25 cellular contexts compared by ENCODE assay signal in genomic region chr3:77539677-77540076, GRCh38.
"Had no signal": no experiment of that assay in that cellular context is flagged by ENCODE, and none has a peak within 500 bp of the region (broad histone marks: within the 10 kb centered on the region; RNA-seq: fewer than 3 reads in every experiment).

No MANE protein-coding gene starts in this region.

- H3K4me3 ChIP-seq: ascending aorta, Peyer's patch, SJSA1 had no signal

- DNase-seq: activated B cell treated with CpG ODN at 0.5 μM for 24 hours; activated CD4-positive, alpha-beta memory T cell treated with anti-CD3 and anti-CD28 coated beads for 36 hours; activated CD4-positive, alpha-beta T cell treated with anti-CD3 and anti-CD28 coated beads for 1 hour; activated CD4-positive, alpha-beta T cell treated with anti-CD3 and anti-CD28 coated beads, Interleukin-2, amount 10 ng/mL, durations not matched to agents 24 days and 14 days; activated CD8-positive, alpha-beta memory T cell treated with anti-CD3 and anti-CD28 coated beads for 24 hours; activated effector memory CD4-positive, alpha-beta T cell treated with anti-CD3 and anti-CD28 coated beads, Interleukin-2, amount 50 U/mL, for 16 hours; activated naive CD4-positive, alpha-beta T cell treated with Interleukin-2 at 50 U/mL for 16 hours; activated naive CD8-positive, alpha-beta T cell treated with anti-CD3 and anti-CD28 coated beads, Interleukin-2, amount 50 U/mL, for 24 hours; activated T-cell treated with anti-CD3 and anti-CD28 coated beads, Interleukin-2, amount 50 U/mL, for 4 hours; amniotic stem cell; Kasumi-1; NCI-H1105 treated with DMSO at 0.1 percent for 48 hours; NCI-H1694; NCI-H2029; NCI-H345; NCI-H510A; NCI-H526 treated with DMSO at 0.1 percent for 48 hours; Peyer's patch had no signal

- H3K9me3 Mint-ChIP-seq: activated CD4-positive, alpha-beta T cell treated with anti-CD3 and anti-CD28 coated beads, Interleukin-2, amount 10 ng/mL, durations not matched to agents 24 days and 14 days had no signal

- H3K4me1 ChIP-seq: ascending aorta, Peyer's patch, SJSA1 had no signal

- H3K4me3 Mint-ChIP-seq: activated B cell treated with CpG ODN at 0.5 μM for 24 hours; activated CD4-positive, alpha-beta memory T cell treated with anti-CD3 and anti-CD28 coated beads for 36 hours; activated CD4-positive, alpha-beta T cell treated with anti-CD3 and anti-CD28 coated beads, Interleukin-2, amount 10 ng/mL, durations not matched to agents 24 days and 14 days; activated naive CD8-positive, alpha-beta T cell treated with anti-CD3 and anti-CD28 coated beads, Interleukin-2, amount 50 U/mL, for 24 hours; activated T-cell treated with anti-CD3 and anti-CD28 coated beads, Interleukin-2, amount 50 U/mL, for 4 hours; brain; central memory CD8-positive, alpha-beta T cell; T-helper 1 cell treated with Interleukin-12 subunit alpha and Interleukin-12 subunit beta and Interleukin-4 antibody, amounts not matched to agents 30 μg/mL and 1 μg/mL, for 36 hours had no signal

- H3K36me3 Mint-ChIP-seq: activated CD4-positive, alpha-beta memory T cell treated with anti-CD3 and anti-CD28 coated beads for 36 hours; activated naive CD4-positive, alpha-beta T cell treated with anti-CD3 and anti-CD28 coated beads, Interleukin-2, amount 50 U/mL, for 72 hours had no signal

- H3K9me3 ChIP-seq: ascending aorta, Peyer's patch, SJSA1 had no signal

- H3K27ac ChIP-seq: ascending aorta, Peyer's patch, RWPE1, SJSA1 had no signal

- H3K36me3 ChIP-seq: ascending aorta, Peyer's patch, SJSA1 had no signal

- H3K4me1 Mint-ChIP-seq: activated B cell treated with CpG ODN at 0.5 μM for 24 hours; activated CD4-positive, alpha-beta T cell treated with anti-CD3 and anti-CD28 coated beads, Interleukin-2, amount 10 ng/mL, durations not matched to agents 24 days and 14 days; activated naive CD8-positive, alpha-beta T cell treated with anti-CD3 and anti-CD28 coated beads, Interleukin-2, amount 50 U/mL, for 24 hours; central memory CD8-positive, alpha-beta T cell had no signal

- H3K27ac Mint-ChIP-seq: activated B cell treated with CpG ODN at 0.5 μM for 24 hours; activated CD4-positive, alpha-beta memory T cell treated with anti-CD3 and anti-CD28 coated beads for 36 hours; activated CD4-positive, alpha-beta T cell treated with anti-CD3 and anti-CD28 coated beads, Interleukin-2, amount 10 ng/mL, durations not matched to agents 24 days and 14 days; activated naive CD4-positive, alpha-beta T cell treated with anti-CD3 and anti-CD28 coated beads, Interleukin-2, amount 50 U/mL, for 72 hours; activated naive CD8-positive, alpha-beta T cell treated with anti-CD3 and anti-CD28 coated beads, Interleukin-2, amount 50 U/mL, for 24 hours; T-helper 1 cell treated with Interleukin-12 subunit alpha and Interleukin-12 subunit beta and Interleukin-4 antibody, amounts not matched to agents 30 μg/mL and 1 μg/mL, for 36 hours had no signal

- H3K27me3 ChIP-seq: ascending aorta, Peyer's patch, SJSA1 had no signal

- ATAC-seq: activated naive CD4-positive, alpha-beta T cell treated with anti-CD3 and anti-CD28 coated beads, Interleukin-2, amount 50 U/mL, for 72 hours; activated naive CD8-positive, alpha-beta T cell treated with anti-CD3 and anti-CD28 coated beads, Interleukin-2, amount 50 U/mL, for 24 hours; activated T-cell treated with anti-CD3 and anti-CD28 coated beads, Interleukin-2, amount 50 U/mL, for 4 hours had no signal

- H3K27me3 Mint-ChIP-seq: activated B cell treated with CpG ODN at 0.5 μM for 24 hours; activated CD4-positive, alpha-beta memory T cell treated with anti-CD3 and anti-CD28 coated beads for 36 hours; activated CD4-positive, alpha-beta T cell treated with anti-CD3 and anti-CD28 coated beads, Interleukin-2, amount 10 ng/mL, durations not matched to agents 24 days and 14 days; activated naive CD8-positive, alpha-beta T cell treated with anti-CD3 and anti-CD28 coated beads, Interleukin-2, amount 50 U/mL, for 24 hours; brain; central memory CD8-positive, alpha-beta T cell had no signal
